Comparison of ENCODE assay signal across 1 cellular context in genomic region chr1:156752843-156753486, GRCh38.
TF ChIP-seq lines count a peak whose summit lies in the region.

No MANE protein-coding gene starts in this region.

TF ChIP-seq in HCT116, 20 proteins besides CTCF, POLR2A, EP300 and RAD21 (continued from another document):
- TF ChIP-seq MAX (IDR thresholded peaks at IDR 0.05), result no peak
- TF ChIP-seq EGR1 (IDR thresholded peaks at IDR 0.05; ENCODE audit: low read depth), result no peak
- TF ChIP-seq ZNF274 (IDR thresholded peaks at IDR 0.05; ENCODE audit: low read depth, low read length), result no peak
- no peak for TF ChIP-seq SIN3A (IDR thresholded peaks at IDR 0.05; ENCODE audit: low read depth)
